ENCODE assay signal across 1 cellular context in the genomic region with DNA sequence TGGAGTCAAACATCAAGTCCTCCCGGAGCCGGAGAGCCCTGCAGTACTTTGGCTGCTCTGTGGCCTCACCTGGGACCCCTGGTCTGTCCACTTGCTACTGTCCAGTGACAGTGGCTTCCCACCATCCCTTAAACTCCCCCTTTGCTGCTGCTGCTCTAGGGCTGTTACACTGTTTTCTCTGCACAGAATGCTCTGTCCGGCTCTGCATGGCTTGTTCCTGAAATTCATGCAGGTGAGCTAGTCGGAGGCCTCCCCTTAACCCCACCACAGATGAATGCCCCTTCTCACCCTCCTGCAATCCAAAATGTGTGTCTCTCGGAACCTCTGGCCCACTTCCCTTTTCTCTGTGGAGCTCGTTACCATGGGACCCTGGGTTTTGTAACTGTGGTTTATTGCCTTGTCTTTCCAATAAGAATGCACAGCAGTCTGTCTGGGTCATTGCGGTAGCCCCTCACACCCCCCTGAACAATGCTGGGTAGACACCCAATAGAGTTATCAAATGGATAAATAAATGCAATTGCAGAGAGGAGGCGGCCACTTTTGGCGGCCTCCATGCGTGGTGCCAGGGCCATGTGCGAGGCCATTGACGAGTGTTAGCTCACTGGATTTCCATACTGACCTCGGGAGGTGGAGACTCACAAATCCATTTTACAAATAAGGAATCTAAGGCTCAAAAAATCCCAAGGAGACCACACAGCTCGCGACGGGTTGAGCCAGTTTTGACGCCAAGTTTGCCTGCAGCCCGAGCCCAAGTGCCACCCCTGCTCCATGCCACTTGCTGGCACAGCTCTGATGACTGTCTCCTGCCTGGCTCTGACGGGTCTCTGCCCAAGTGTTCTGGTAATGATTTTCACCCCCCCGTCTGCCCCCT.
TF ChIP-seq lines count a peak whose summit lies in the region.

No MANE protein-coding gene starts in this region.

TF ChIP-seq in HepG2, 621 proteins besides CTCF, POLR2A, EP300 and RAD21 (continued from another document):
- no peak for TF ChIP-seq TSC22D2 (CRISPR knock-in tag; IDR thresholded peaks at IDR 0.05; ENCODE audit: borderline replicate concordance)
- TF ChIP-seq, protein P1, sequence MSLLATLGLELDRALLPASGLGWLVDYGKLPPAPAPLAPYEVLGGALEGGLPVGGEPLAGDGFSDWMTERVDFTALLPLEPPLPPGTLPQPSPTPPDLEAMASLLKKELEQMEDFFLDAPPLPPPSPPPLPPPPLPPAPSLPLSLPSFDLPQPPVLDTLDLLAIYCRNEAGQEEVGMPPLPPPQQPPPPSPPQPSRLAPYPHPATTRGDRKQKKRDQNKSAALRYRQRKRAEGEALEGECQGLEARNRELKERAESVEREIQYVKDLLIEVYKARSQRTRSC (CRISPR knock-in tag; IDR thresholded peaks at IDR 0.05; ENCODE audit: low read depth) = no peak
- TF ChIP-seq, protein P2, sequence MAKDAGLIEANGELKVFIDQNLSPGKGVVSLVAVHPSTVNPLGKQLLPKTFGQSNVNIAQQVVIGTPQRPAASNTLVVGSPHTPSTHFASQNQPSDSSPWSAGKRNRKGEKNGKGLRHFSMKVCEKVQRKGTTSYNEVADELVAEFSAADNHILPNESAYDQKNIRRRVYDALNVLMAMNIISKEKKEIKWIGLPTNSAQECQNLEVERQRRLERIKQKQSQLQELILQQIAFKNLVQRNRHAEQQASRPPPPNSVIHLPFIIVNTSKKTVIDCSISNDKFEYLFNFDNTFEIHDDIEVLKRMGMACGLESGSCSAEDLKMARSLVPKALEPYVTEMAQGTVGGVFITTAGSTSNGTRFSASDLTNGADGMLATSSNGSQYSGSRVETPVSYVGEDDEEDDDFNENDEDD (CRISPR knock-in tag; IDR thresholded peaks at IDR 0.05; ENCODE audit: borderline replicate concordance) = no peak
